In the genomic region with DNA sequence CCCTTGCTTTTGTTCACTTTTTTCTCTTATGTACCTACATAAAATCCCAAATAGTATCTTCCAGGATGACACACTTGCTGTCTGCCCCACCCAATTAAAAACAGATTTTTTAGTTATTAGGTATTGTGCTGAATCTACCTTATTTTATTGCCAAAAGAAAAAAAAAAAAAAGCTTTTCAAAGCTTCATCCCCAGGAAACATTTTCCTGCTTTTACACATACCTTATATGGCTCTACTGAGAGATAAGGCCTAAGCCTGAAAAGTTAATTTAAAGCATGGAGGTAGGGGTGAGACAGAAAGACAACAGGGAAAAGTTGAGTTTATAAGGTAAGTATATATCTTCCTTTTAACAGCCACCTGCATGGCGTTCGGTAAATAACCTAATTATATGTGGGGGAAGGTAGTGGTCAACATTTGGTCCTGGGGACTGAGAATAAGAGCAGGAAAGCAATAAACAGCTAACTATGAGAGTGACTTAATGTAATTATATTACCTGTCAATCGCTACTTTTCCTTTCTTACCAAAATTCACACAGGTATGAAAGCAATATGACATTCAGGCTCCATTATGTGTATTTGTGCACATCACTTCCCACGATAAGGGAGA, we compare ENCODE assay signal across 1 cellular context.
TF ChIP-seq lines count a peak whose summit lies in the region.

No MANE protein-coding gene starts in this region.

TF ChIP-seq in H1, 55 proteins besides CTCF, POLR2A, EP300 and RAD21:
- TF ChIP-seq RNF2 (IDR thresholded peaks at IDR 0.05; ENCODE audit: borderline replicate concordance, low read depth, low read length, missing control alignments, poor library complexity, severe bottlenecking) (no peak), SAP30 (IDR thresholded peaks at IDR 0.05; ENCODE audit: insufficient read depth, insufficient replicate concordance, low read length) (no peak), SP4 (IDR thresholded peaks at IDR 0.05; ENCODE audit: low read length) (no peak), NANOG (IDR thresholded peaks at IDR 0.05; ENCODE audit: insufficient read depth, low read depth, low read length, poor library complexity, severe bottlenecking) (no peak), KDM5A (IDR thresholded peaks at IDR 0.05; ENCODE audit: low read length) (no peak), EZH2 (IDR thresholded peaks at IDR 0.05; ENCODE audit: low read depth, low read length, severe bottlenecking) (no peak), YY1 (IDR thresholded peaks at IDR 0.05; ENCODE audit: low read depth, low read length) (no peak), HDAC2 (IDR thresholded peaks at IDR 0.05; ENCODE audit: borderline replicate concordance in 1 of 2, low read depth in 2 of 2, low read length in 2 of 2) (no peak), BCL11A (IDR thresholded peaks at IDR 0.05; ENCODE audit: low read depth in 2 of 2, low read length in 2 of 2) (no peak), SIRT6 (IDR thresholded peaks at IDR 0.05; ENCODE audit: low read length) (no peak), GTF2F1 (IDR thresholded peaks at IDR 0.05; ENCODE audit: borderline replicate concordance, low read depth, low read length) (no peak), GABPA (IDR thresholded peaks at IDR 0.05; ENCODE audit: borderline replicate concordance, insufficient read depth, low read length) (no peak), JUN (IDR thresholded peaks at IDR 0.05; ENCODE audit: low read depth, low read length) (no peak)
